In the genomic region with DNA sequence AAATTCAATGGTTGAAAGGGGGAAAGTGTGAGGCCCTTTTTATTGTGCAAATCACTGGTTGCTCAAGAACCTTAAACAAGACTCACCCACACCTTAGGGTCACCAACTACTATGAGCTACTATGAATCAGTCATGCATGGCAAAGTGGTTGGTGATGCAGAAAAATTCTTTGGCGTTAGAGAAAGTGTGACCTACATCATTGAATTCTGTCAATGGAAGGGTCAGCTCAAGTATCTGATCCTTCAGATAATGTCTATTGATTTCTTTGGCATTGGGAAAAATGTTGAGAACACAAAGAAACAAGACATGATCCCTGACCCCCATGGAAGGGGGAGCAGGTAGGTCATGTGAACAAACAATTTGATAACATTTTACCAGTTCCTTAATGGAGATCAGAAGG, we compare ENCODE assay signal across 22 cellular contexts.
DNase-seq lines count a peak whose midpoint lies in the region; ATAC-seq, FAIRE-seq and TF ChIP-seq lines count a peak whose summit lies in the region.
"Had no signal": no experiment of that assay in that cellular context is flagged by ENCODE, and none has a peak within 500 bp of the region (broad histone marks: within the 10 kb centered on the region; RNA-seq: fewer than 3 reads in every experiment).

No MANE protein-coding gene starts in this region.

- peaks cover 28% of the 10 kb centered on the region for H3K4me1 Mint-ChIP-seq in neural progenitor cell
- H3K4me1 Mint-ChIP-seq in activated CD8-positive, alpha-beta memory T cell treated with anti-CD3 and anti-CD28 coated beads, Interleukin-2, amount 10 ng/mL, durations not matched to agents 7 days and 5 days, result no peaks in the 10 kb centered on the region
- H3K4me1 Mint-ChIP-seq: CD4-positive, CD25-positive, alpha-beta regulatory T cell; CD8-positive, alpha-beta memory T cell had no signal

- H3K79me2 ChIP-seq in neural progenitor cell (ENCODE audit: low read depth), result no peaks in the 10 kb centered on the region

- no peak for ATAC-seq in activated CD8-positive, alpha-beta memory T cell treated with anti-CD3 and anti-CD28 coated beads, Interleukin-2, amount 10 ng/mL, durations not matched to agents 7 days and 5 days
- no peak for ATAC-seq in HG03378 (IDR thresholded peaks at IDR 0.05; ENCODE audit: unreplicated experiment)
- ATAC-seq: GM23338 had no signal

- H3K9ac ChIP-seq in neural progenitor cell, result no peak overlapping the region

- H3K36me3 Mint-ChIP-seq in neural progenitor cell, result no peaks in the 10 kb centered on the region
- no peaks in the 10 kb centered on the region for H3K36me3 Mint-ChIP-seq in activated CD8-positive, alpha-beta memory T cell treated with anti-CD3 and anti-CD28 coated beads, Interleukin-2, amount 10 ng/mL, durations not matched to agents 7 days and 5 days
- H3K36me3 Mint-ChIP-seq: CD4-positive, CD25-positive, alpha-beta regulatory T cell; CD8-positive, alpha-beta memory T cell had no signal

- no peak for TF ChIP-seq CTCF in epithelial cell of esophagus (IDR thresholded peaks at IDR 0.05; ENCODE audit: insufficient read depth, low read depth, low read length, missing control alignments)
- TF ChIP-seq CTCF in neural progenitor cell (IDR thresholded peaks at IDR 0.05), result no peak

- no peaks in the 10 kb centered on the region for H4K20me1 ChIP-seq in neural progenitor cell (ENCODE audit: low read depth)

- no peak overlapping the region for H3K27ac Mint-ChIP-seq in neural progenitor cell
- no peak overlapping the region for H3K27ac Mint-ChIP-seq in activated CD8-positive, alpha-beta memory T cell treated with anti-CD3 and anti-CD28 coated beads, Interleukin-2, amount 10 ng/mL, durations not matched to agents 7 days and 5 days
- H3K27ac Mint-ChIP-seq: CD4-positive, CD25-positive, alpha-beta regulatory T cell; CD8-positive, alpha-beta memory T cell; GM23338 had no signal

- H2AFZ ChIP-seq in neural progenitor cell (replicated peaks), result no peak overlapping the region
- H2AFZ ChIP-seq: GM23338 had no signal

- CTCF ChIA-PET in activated CD8-positive, alpha-beta memory T cell treated with anti-CD3 and anti-CD28 coated beads, Interleukin-2, amount 10 ng/mL, durations not matched to agents 7 days and 5 days (lab: Charles Lee), result no interaction called here

- peaks cover 28% of the 10 kb centered on the region for H3K4me1 ChIP-seq in neural progenitor cell
- H3K4me1 ChIP-seq: BE2C had no signal

- H3F3A ChIP-seq in neural progenitor cell (ENCODE audit: low read depth), result no peaks in the 10 kb centered on the region

- FAIRE-seq in urothelium cell line (lab: Jason Lieb, UNC), result peak; percentile 48
- FAIRE-seq: A204.1, D721Med, G401.6, GM12891, GM19239, H54 had no signal

- no peak overlapping the region for H3K27ac ChIP-seq in neural progenitor cell
- H3K27ac ChIP-seq: HL-60 had no signal

- no peak overlapping the region for H3K4me3 Mint-ChIP-seq in neural progenitor cell
- no peak overlapping the region for H3K4me3 Mint-ChIP-seq in activated CD8-positive, alpha-beta memory T cell treated with anti-CD3 and anti-CD28 coated beads, Interleukin-2, amount 10 ng/mL, durations not matched to agents 7 days and 5 days
- H3K4me3 Mint-ChIP-seq: CD4-positive, CD25-positive, alpha-beta regulatory T cell; CD8-positive, alpha-beta memory T cell; GM23338 had no signal

- H3K27me3 Mint-ChIP-seq in neural progenitor cell (ENCODE audit: insufficient read depth, low read depth), result peaks cover 2% of the 10 kb centered on the region
- H3K27me3 Mint-ChIP-seq in activated CD8-positive, alpha-beta memory T cell treated with anti-CD3 and anti-CD28 coated beads, Interleukin-2, amount 10 ng/mL, durations not matched to agents 7 days and 5 days, result no peaks in the 10 kb centered on the region

- no peaks in the 10 kb centered on the region for H3K9me3 ChIP-seq in neural progenitor cell (ENCODE audit: low read depth)
- H3K9me3 ChIP-seq: BE2C had no signal

- no peak overlapping the region for H3K4me3 ChIP-seq in epithelial cell of esophagus (ENCODE audit: low read length)
- H3K4me3 ChIP-seq in neural progenitor cell, result no peak overlapping the region
- H3K4me3 ChIP-seq: GM23338 had no signal

- DNase-seq in astrocyte of the hippocampus (ENCODE audit: low read depth, low spot score), result peak; percentile 3
- DNase-seq in epithelial cell of esophagus (ENCODE audit: low read depth), result peak; percentile 10
- DNase-seq in neural progenitor cell (ENCODE audit: low spot score), result peak; percentile 52
- DNase-seq in urothelium cell line (ENCODE audit: low spot score), result no peak
- no peak for DNase-seq in activated CD8-positive, alpha-beta memory T cell treated with anti-CD3 and anti-CD28 coated beads, Interleukin-2, amount 10 ng/mL, durations not matched to agents 7 days and 5 days
- no peak for DNase-seq in activated CD8-positive, alpha-beta memory T cell treated with anti-CD3 and anti-CD28 coated beads, Interleukin-2, amount 50 U/mL, for 48 hours
- DNase-seq: ACHN; BE2C; C1 segment of cervical spinal cord; CD4-positive, CD25-positive, alpha-beta regulatory T cell; CD8-positive, alpha-beta memory T cell; COR-L47; HCEC 1CT had no signal

- no peaks in the 10 kb centered on the region for H3K9me3 Mint-ChIP-seq in neural progenitor cell
- no peaks in the 10 kb centered on the region for H3K9me3 Mint-ChIP-seq in activated CD8-positive, alpha-beta memory T cell treated with anti-CD3 and anti-CD28 coated beads, Interleukin-2, amount 10 ng/mL, durations not matched to agents 7 days and 5 days (ENCODE audit: low read depth)
- H3K9me3 Mint-ChIP-seq: CD4-positive, CD25-positive, alpha-beta regulatory T cell; CD8-positive, alpha-beta memory T cell; GM23338 had no signal

- H3K27me3 ChIP-seq in neural progenitor cell, result no peaks in the 10 kb centered on the region
- H3K27me3 ChIP-seq: BE2C had no signal

- H3K36me3 ChIP-seq in neural progenitor cell, result no peaks in the 10 kb centered on the region
- H3K36me3 ChIP-seq: BE2C had no signal

- H3K4me2 ChIP-seq in neural progenitor cell, result peak overlapping the region; percentile 25
- H3K4me2 ChIP-seq: GM23338 had no signal

Comparison
In these comparisons a context has a peak if more than half of its experiments do, and no peak if none do; other contexts are left out.
1. DNase-seq: peak in astrocyte of the hippocampus (single experiment), epithelial cell of esophagus (single experiment) and neural progenitor cell (single experiment); none in urothelium cell line (single experiment), activated CD8-positive, alpha-beta memory T cell treated with anti-CD3 and anti-CD28 coated beads, Interleukin-2, amount 10 ng/mL, durations not matched to agents 7 days and 5 days (single experiment) and activated CD8-positive, alpha-beta memory T cell treated with anti-CD3 and anti-CD28 coated beads, Interleukin-2, amount 50 U/mL, for 48 hours (single experiment).